Comparison of ENCODE assay signal across 1 cellular context in the genomic region with DNA sequence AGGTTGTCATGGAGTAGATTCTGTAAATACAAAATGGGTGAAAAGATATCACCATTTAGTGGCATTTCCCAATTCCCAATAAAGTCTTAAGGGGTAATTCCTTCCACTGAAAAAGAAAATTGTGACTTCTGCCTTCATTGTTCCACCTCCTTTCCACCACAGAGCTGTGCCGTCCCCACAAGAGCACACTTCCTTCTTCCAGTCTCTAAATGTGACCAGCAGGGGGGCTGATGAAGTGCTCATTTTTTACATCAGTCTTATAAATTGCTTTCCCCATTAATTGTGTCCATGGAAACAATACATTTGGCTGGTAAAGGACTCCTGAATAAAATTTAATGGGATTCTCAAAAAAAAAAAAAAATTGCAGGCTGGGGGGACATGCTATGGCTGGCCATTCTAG.
TF ChIP-seq lines count a peak whose summit lies in the region.

No MANE protein-coding gene starts in this region.

TF ChIP-seq in GM23338, 12 proteins besides CTCF, POLR2A, EP300 and RAD21 (continued from another document):
- TF ChIP-seq, protein P1, sequence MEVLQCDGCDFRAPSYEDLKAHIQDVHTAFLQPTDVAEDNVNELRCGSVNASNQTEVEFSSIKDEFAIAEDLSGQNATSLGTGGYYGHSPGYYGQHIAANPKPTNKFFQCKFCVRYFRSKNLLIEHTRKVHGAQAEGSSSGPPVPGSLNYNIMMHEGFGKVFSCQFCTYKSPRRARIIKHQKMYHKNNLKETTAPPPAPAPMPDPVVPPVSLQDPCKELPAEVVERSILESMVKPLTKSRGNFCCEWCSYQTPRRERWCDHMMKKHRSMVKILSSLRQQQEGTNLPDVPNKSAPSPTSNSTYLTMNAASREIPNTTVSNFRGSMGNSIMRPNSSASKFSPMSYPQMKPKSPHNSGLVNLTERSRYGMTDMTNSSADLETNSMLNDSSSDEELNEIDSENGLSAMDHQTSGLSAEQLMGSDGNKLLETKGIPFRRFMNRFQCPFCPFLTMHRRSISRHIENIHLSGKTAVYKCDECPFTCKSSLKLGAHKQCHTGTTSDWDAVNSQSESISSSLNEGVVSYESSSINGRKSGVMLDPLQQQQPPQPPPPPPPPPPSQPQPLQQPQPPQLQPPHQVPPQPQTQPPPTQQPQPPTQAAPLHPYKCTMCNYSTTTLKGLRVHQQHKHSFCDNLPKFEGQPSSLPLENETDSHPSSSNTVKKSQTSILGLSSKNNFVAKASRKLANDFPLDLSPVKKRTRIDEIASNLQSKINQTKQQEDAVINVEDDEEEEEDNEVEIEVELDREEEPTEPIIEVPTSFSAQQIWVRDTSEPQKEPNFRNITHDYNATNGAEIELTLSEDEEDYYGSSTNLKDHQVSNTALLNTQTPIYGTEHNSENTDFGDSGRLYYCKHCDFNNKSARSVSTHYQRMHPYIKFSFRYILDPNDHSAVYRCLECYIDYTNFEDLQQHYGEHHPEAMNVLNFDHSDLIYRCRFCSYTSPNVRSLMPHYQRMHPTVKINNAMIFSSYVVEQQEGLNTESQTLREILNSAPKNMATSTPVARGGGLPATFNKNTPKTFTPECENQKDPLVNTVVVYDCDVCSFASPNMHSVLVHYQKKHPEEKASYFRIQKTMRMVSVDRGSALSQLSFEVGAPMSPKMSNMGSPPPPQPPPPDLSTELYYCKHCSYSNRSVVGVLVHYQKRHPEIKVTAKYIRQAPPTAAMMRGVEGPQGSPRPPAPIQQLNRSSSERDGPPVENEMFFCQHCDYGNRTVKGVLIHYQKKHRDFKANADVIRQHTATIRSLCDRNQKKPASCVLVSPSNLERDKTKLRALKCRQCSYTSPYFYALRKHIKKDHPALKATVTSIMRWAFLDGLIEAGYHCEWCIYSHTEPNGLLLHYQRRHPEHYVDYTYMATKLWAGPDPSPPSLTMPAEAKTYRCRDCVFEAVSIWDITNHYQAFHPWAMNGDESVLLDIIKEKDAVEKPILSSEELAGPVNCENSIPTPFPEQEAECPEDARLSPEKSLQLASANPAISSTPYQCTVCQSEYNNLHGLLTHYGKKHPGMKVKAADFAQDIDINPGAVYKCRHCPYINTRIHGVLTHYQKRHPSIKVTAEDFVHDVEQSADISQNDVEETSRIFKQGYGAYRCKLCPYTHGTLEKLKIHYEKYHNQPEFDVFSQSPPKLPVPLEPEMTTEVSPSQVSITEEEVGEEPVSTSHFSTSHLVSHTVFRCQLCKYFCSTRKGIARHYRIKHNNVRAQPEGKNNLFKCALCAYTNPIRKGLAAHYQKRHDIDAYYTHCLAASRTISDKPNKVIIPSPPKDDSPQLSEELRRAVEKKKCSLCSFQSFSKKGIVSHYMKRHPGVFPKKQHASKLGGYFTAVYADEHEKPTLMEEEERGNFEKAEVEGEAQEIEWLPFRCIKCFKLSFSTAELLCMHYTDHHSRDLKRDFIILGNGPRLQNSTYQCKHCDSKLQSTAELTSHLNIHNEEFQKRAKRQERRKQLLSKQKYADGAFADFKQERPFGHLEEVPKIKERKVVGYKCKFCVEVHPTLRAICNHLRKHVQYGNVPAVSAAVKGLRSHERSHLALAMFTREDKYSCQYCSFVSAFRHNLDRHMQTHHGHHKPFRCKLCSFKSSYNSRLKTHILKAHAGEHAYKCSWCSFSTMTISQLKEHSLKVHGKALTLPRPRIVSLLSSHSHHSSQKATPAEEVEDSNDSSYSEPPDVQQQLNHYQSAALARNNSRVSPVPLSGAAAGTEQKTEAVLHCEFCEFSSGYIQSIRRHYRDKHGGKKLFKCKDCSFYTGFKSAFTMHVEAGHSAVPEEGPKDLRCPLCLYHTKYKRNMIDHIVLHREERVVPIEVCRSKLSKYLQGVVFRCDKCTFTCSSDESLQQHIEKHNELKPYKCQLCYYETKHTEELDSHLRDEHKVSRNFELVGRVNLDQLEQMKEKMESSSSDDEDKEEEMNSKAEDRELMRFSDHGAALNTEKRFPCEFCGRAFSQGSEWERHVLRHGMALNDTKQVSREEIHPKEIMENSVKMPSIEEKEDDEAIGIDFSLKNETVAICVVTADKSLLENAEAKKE (CRISPR knock-in tag; IDR thresholded peaks at IDR 0.05): no peak
- no peak for TF ChIP-seq CREB1 (CRISPR knock-in tag; IDR thresholded peaks at IDR 0.05; ENCODE audit: low read depth)
